8 cellular contexts compared by ENCODE assay signal in the genomic region with DNA sequence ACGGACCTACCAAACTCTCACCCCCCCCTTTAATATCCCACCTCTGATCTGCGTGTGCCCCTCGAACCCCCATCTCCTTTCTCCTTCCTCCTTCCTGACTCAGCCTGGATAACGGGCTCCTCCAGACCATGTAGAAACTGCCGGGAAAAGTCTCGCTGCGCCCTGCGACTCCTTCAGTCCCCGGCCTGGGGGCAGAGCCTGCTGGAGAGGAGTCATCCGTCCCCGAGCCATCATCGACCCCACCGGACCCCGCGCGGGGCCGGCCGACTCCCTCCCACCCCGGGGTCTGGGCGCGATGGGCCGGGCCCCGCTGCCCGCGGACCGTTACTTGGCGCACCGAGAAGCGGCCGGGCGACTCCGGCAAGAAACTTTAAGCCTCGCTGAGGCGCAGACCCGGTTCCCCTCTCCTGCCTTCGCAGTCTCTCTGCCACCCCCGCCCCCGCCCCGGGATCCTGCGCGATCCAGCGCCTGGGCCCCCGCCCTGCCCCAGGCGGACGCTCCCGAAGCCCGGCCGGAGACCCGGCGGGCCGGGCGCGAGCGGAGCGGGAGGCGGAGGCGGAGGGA. TPM values are rescaled to one million over a fixed set of nuclear protein-coding genes. Genes with fewer than 3 reads are reported as not detected.
DNase-seq lines count a peak whose midpoint lies in the region; ATAC-seq and TF ChIP-seq lines count a peak whose summit lies in the region.

No MANE protein-coding gene starts in this region.

- H3K4me1 Mint-ChIP-seq in CD4-positive, alpha-beta T cell (ENCODE audit: low read depth), result peaks cover 6% of the 10 kb centered on the region

- H4K20me1 ChIP-seq in KMS-11 (ENCODE audit: insufficient read depth), result no peaks in the 10 kb centered on the region

- H3K36me3 Mint-ChIP-seq in CD4-positive, alpha-beta T cell (ENCODE audit: low read depth), result peaks cover 5% of the 10 kb centered on the region

- peaks cover 73% of the 10 kb centered on the region for H3K27me3 ChIP-seq in CD4-positive, alpha-beta T cell (ENCODE audit: control insufficient read depth, insufficient read depth, low read length)
- no peaks in the 10 kb centered on the region for H3K27me3 ChIP-seq in KMS-11 (ENCODE audit: insufficient read depth, low read depth)
- peaks cover 0 to 77% of the 10 kb centered on the region in 2 donors for H3K27me3 ChIP-seq in left lung

- peak overlapping the region; percentile 48; the same call in 1 of the 2 replicates for H3K4me2 ChIP-seq in KMS-11

- no peak overlapping the region for H3K27ac Mint-ChIP-seq in CD4-positive, alpha-beta T cell

- peak overlapping the region; percentile 72 for H3K4me3 Mint-ChIP-seq in CD4-positive, alpha-beta T cell

- peaks cover 42% of the 10 kb centered on the region for H3K27me3 Mint-ChIP-seq in CD4-positive, alpha-beta T cell

- H3K27ac ChIP-seq in CD4-positive, alpha-beta T cell (ENCODE audit: low read depth, low read length), result no peak overlapping the region
- peak overlapping the region; percentile 35; the same call in 1 of the 2 replicates for H3K27ac ChIP-seq in KMS-11
- peak overlapping the region; percentile 98 to 99 for H3K27ac ChIP-seq in left lung
- H3K27ac ChIP-seq in temporal lobe (ENCODE audit: low read depth, low read length), result peak overlapping the region; percentile 99

- POLR2A ChIA-PET in CD4-positive, alpha-beta T cell (lab: Charles Lee), result no interaction called here

- H3K4me1 ChIP-seq in KMS-11 (ENCODE audit: low read depth, poor library complexity, severe bottlenecking), result peaks cover 23% of the 10 kb centered on the region
- peaks cover 0 to 39% of the 10 kb centered on the region in 2 donors for H3K4me1 ChIP-seq in left lung

- DNase-seq in CD4-positive, alpha-beta T cell, result peak in 1 of 10 experiments; percentile 2
- DNase-seq in astrocyte of the hippocampus (ENCODE audit: low read depth, low spot score) (peak; percentile 76), left lung (peak in 1 of 2 donors; percentile 85), NCI-H1694 treated with DMSO at 0.1 percent for 48 hours (lab: John Stamatoyannopoulos, UW) (no peak), NCI-H774 (lab: John Stamatoyannopoulos, UW) (no peak)

- H3K9me3 ChIP-seq in CD4-positive, alpha-beta T cell (ENCODE audit: control insufficient read depth, low read length), result no peaks in the 10 kb centered on the region
- H3K9me3 ChIP-seq in left lung, result no peaks in the 10 kb centered on the region

- H3K4me3 ChIP-seq in KMS-11 (IDR thresholded peaks at IDR 0.05; ENCODE audit: insufficient read depth, low read depth, low read length) (no peak overlapping the region), left lung (peak overlapping the region; percentile 49 to 65)

- CTCF ChIA-PET in CD4-positive, alpha-beta T cell (lab: Charles Lee), result no interaction called here

- peak overlapping the region; percentile 80 for H3K9ac ChIP-seq in KMS-11

- no peaks in the 10 kb centered on the region for H3K79me2 ChIP-seq in KMS-11 (ENCODE audit: insufficient read depth, low read depth)

- no peak for ATAC-seq in CD4-positive, alpha-beta T cell (ENCODE audit: poor library complexity)
- ATAC-seq in GM21390 (IDR thresholded peaks at IDR 0.05; ENCODE audit: unreplicated experiment) (peak; percentile 18), left lung (no peak)

- no peaks in the 10 kb centered on the region for H3K9me3 Mint-ChIP-seq in CD4-positive, alpha-beta T cell

- no peak overlapping the region; the same call in 1 of the 2 replicates for H2AFZ ChIP-seq in KMS-11 (ENCODE audit: low read depth)

- no peak for TF ChIP-seq CTCF in CD4-positive, alpha-beta T cell (IDR thresholded peaks at IDR 0.05)
- no peak for TF ChIP-seq CTCF in KMS-11 (conservative IDR thresholded peaks at IDR 0.05; ENCODE audit: low read depth, low read length)
- no peak for TF ChIP-seq CTCF in left lung (IDR thresholded peaks at IDR 0.05)

- intact Hi-C loops in CD4-positive, alpha-beta T cell (cut with DNase I, micrococcal nuclease), result loop anchor here (10.0 kb wide), 2 partner anchors 182 to 332 kb away; a partner anchor contains a TSS
- intact Hi-C loops in left lung (cut with DNase I), result loop anchor here in 1 of 2 donors (10.0 kb wide), 1 partner anchor 1082 kb away; no protein-coding TSS in a partner anchor

- H3K36me3 ChIP-seq in KMS-11 (ENCODE audit: insufficient read depth) (no peaks in the 10 kb centered on the region), left lung (peaks cover 0 to 11% of the 10 kb centered on the region in 2 donors)

RNA-seq across cellular contexts. Expression of gene ZEB2, which starts 3.4 kb away (rescaled TPM):
- 10 to 100 TPM; 12.3 to 13.4 TPM for total RNA-seq in CD4-positive, alpha-beta T cell
- total RNA-seq in left lung, result 100 to 1,000 TPM; 141 to 272 TPM
- 283 TPM for total RNA-seq in temporal lobe

Comparison
In these comparisons a context has a peak if more than half of its experiments do, and no peak if none do; other contexts are left out.
1. RNA of gene ZEB2, which starts 3.4 kb away (total RNA-seq): 283 TPM in temporal lobe (single experiment) and 141 to 272 TPM in left lung; 12.3 to 13.4 TPM in CD4-positive, alpha-beta T cell; every median in the first group is over 4 times any median in the second.